ENCODE assay signal across 18 cellular contexts in genomic region chr7:52838981-52839411, GRCh38.
DNase-seq lines count a peak whose midpoint lies in the region; ATAC-seq, FAIRE-seq and TF ChIP-seq lines count a peak whose summit lies in the region.
"Had no signal": no experiment of that assay in that cellular context is flagged by ENCODE, and none has a peak within 500 bp of the region (broad histone marks: within the 10 kb centered on the region; RNA-seq: fewer than 3 reads in every experiment).

No MANE protein-coding gene starts in this region.

- H3K23ac ChIP-seq in neuronal stem cell (ENCODE audit: low read depth, low read length, poor library complexity), result no peak overlapping the region

- H3K79me1 ChIP-seq in neuronal stem cell (ENCODE audit: low read depth, low read length), result no peaks in the 10 kb centered on the region

- WGBS in neuronal stem cell (ENCODE audit: extremely low coverage in 2 of 2, insufficient read length in 2 of 2, insufficient replicate concordance in 1 of 2), 2 donors, result no CpG with 5 or more reads among the region's 1 CpG

- H3K4me1 ChIP-seq in neuronal stem cell (ENCODE audit: control insufficient read depth in 2 of 2, insufficient read depth in 1 of 2, low read depth in 1 of 2, low read length in 2 of 2), result peaks cover 3 to 12% of the 10 kb centered on the region in 2 donors

- TF ChIP-seq POLR2A in H54 (IDR thresholded peaks at IDR 0.05; ENCODE audit: low read depth, low read length), result no peak

- no peak overlapping the region for H3K4me2 ChIP-seq in neuronal stem cell (ENCODE audit: insufficient read depth, low read length, poor library complexity, severe bottlenecking)

- CTCF ChIA-PET in RWPE1 (lab: Yijun Ruan, JAX), result interaction anchor here (1.3 kb wide), 1 partner anchor 227 kb away, joined by 3 read pairs; no protein-coding TSS in a partner anchor

- no peak for FAIRE-seq in H54 (lab: Jason Lieb, UNC)

- no peak for ATAC-seq in GM18502 (IDR thresholded peaks at IDR 0.05; ENCODE audit: poor library complexity, unreplicated experiment)
- no peak for ATAC-seq in HG02885 (IDR thresholded peaks at IDR 0.05; ENCODE audit: poor library complexity, unreplicated experiment)
- ATAC-seq in esophagus mucosa, result no peak
- ATAC-seq: activated CD8-positive, alpha-beta T cell treated with anti-CD3 and anti-CD28 coated beads for 36 hours; left colon had no signal

- no peak overlapping the region for H3K18ac ChIP-seq in neuronal stem cell (ENCODE audit: low read length)

- peak overlapping the region; percentile 52 for H2AFZ ChIP-seq in neuronal stem cell (ENCODE audit: low read length)

- H2BK120ac ChIP-seq in neuronal stem cell (ENCODE audit: low read depth, low read length), result no peak overlapping the region

- no peaks in the 10 kb centered on the region for H3K9me3 ChIP-seq in neuronal stem cell (replicated peaks in 1 of 2; ENCODE audit: control insufficient read depth in 2 of 2, insufficient read depth in 1 of 2, low read depth in 1 of 2, low read length in 2 of 2)

- H4K8ac ChIP-seq in neuronal stem cell (ENCODE audit: low read depth, low read length), result no peak overlapping the region

- H2BK15ac ChIP-seq in neuronal stem cell (ENCODE audit: low read length), result no peak overlapping the region

- no peak overlapping the region for H3K14ac ChIP-seq in neuronal stem cell (ENCODE audit: low read length)

- H3K36me3 ChIP-seq in neuronal stem cell (replicated peaks in 1 of 2; ENCODE audit: control insufficient read depth in 2 of 2, insufficient read depth in 2 of 2, low read length in 2 of 2), result no peaks in the 10 kb centered on the region

- H4K91ac ChIP-seq in neuronal stem cell (ENCODE audit: low read depth, low read length, poor library complexity), result no peak overlapping the region

- no peak for TF ChIP-seq CTCF in RWPE1 (conservative IDR thresholded peaks at IDR 0.05; ENCODE audit: low read depth)

- H3K9ac ChIP-seq in neuronal stem cell (ENCODE audit: low read depth, low read length, poor library complexity), result no peak overlapping the region

- H2BK12ac ChIP-seq in neuronal stem cell (ENCODE audit: low read length), result no peak overlapping the region

- no peak overlapping the region for H3K4ac ChIP-seq in neuronal stem cell (ENCODE audit: low read length)

- POLR2A ChIA-PET in RWPE1 (lab: Yijun Ruan, JAX; ENCODE audit: low non-redundant PET), result no interaction called here

- H3K27ac ChIP-seq in RWPE1 (no peak overlapping the region), neuronal stem cell (replicated peaks; ENCODE audit: low read length) (no peak overlapping the region)

- no peak overlapping the region for H3K4me3 ChIP-seq in neuronal stem cell (ENCODE audit: low read length in 2 of 2)

- H3K27me3 ChIP-seq in neuronal stem cell (ENCODE audit: control insufficient read depth in 3 of 3, insufficient read depth in 3 of 3, low read depth in 1 of 3, low read length in 3 of 3), result no peaks in the 10 kb centered on the region

- no peak overlapping the region for H2BK5ac ChIP-seq in neuronal stem cell (ENCODE audit: low read length)

- peak; percentile 25 for DNase-seq in H54 (ENCODE audit: insufficient read length, low spot score)
- peak; percentile 3 for DNase-seq in RWPE1 (ENCODE audit: low spot score)
- DNase-seq in glomerular endothelial cell (ENCODE audit: extremely low read depth, low read depth, low spot score), result peak; percentile 39
- DNase-seq in neuronal stem cell (ENCODE audit: low spot score), result no peak
- no peak for DNase-seq in AG20443 (ENCODE audit: low spot score)
- DNase-seq: activated B cell treated with CpG ODN at 0.5 μM for 24 hours; activated CD8-positive, alpha-beta T cell treated with anti-CD3 and anti-CD28 coated beads for 36 hours; activated T-cell treated with anti-CD3 and anti-CD28 coated beads, Interleukin-2, amount 50 U/mL, for 48 hours; DMS79 treated with DMSO at 0.1 percent for 48 hours; effector CD4-positive, alpha-beta T cell; left colon; NCI-H1930; nucleus accumbens; SIG-M5; T-helper 2 cell had no signal

- no peak overlapping the region for H2AK5ac ChIP-seq in neuronal stem cell (ENCODE audit: low read depth, low read length)

Comparison
In these comparisons a context has a peak if more than half of its experiments do, and no peak if none do; other contexts are left out.
1. DNase-seq: peak in H54 (single experiment), RWPE1 (single experiment) and glomerular endothelial cell (single experiment); none in neuronal stem cell (single experiment) and AG20443 (single experiment).